ENCODE assay signal across 8 cellular contexts in genomic region chr16:30760577-30761426, GRCh38. TPM values are rescaled to one million over a fixed set of nuclear protein-coding genes. Genes with fewer than 3 reads are reported as not detected.
DNase-seq lines count a peak whose midpoint lies in the region; ATAC-seq and TF ChIP-seq lines count a peak whose summit lies in the region.

No MANE protein-coding gene starts in this region.

- H3K9ac ChIP-seq in mesenchymal stem cell (ENCODE audit: low read length): peak overlapping the region; percentile 96

- H3K18ac ChIP-seq in mesenchymal stem cell (ENCODE audit: low read depth in 1 of 2, low read length in 2 of 2): no peak overlapping the region

- peak overlapping the region; percentile 87 for H3K4me2 ChIP-seq in mesenchymal stem cell (ENCODE audit: low read length, poor library complexity, severe bottlenecking)

- DNase-seq in left ventricle myocardium inferior: no peak
- DNase-seq in cardiac septum (ENCODE audit: low spot score): no peak
- DNase-seq in body of pancreas: no peak
- DNase-seq in mesenchymal stem cell: no peak
- no peak for DNase-seq in vagina (ENCODE audit: extremely low spot score in 2 of 2)
- DNase-seq in GM19240 (ENCODE audit: insufficient read length, low spot score): no peak
- DNase-seq in kidney tubule cell (ENCODE audit: low spot score): no peak

- TF ChIP-seq POLR2A in body of pancreas (IDR thresholded peaks at IDR 0.05) (no peak), vagina (IDR thresholded peaks at IDR 0.05) (no peak)

- H3K23ac ChIP-seq in mesenchymal stem cell (ENCODE audit: low read length in 2 of 2): no peak overlapping the region

- H2AFZ ChIP-seq in mesenchymal stem cell (ENCODE audit: low read depth, low read length): peak overlapping the region; percentile 96

- no peak overlapping the region for H3K27ac ChIP-seq in left ventricle myocardium inferior (replicated peaks)
- peak overlapping the region; percentile 1 to 91 (median 51) for H3K27ac ChIP-seq in body of pancreas
- no peak overlapping the region for H3K27ac ChIP-seq in mesenchymal stem cell (ENCODE audit: low read length, poor library complexity, severe bottlenecking)
- H3K27ac ChIP-seq in vagina: peak overlapping the region; percentile 22

- peaks cover 39% of the 10 kb centered on the region for H3K4me1 ChIP-seq in left ventricle myocardium inferior
- H3K4me1 ChIP-seq in body of pancreas: peaks cover 30% of the 10 kb centered on the region
- H3K4me1 ChIP-seq in mesenchymal stem cell (ENCODE audit: control insufficient read depth, insufficient read depth, low read depth, low read length): peaks cover 10% of the 10 kb centered on the region
- H3K4me1 ChIP-seq in vagina: peaks cover 37% of the 10 kb centered on the region

- peaks cover 43% of the 10 kb centered on the region for H3K36me3 ChIP-seq in left ventricle myocardium inferior
- peaks cover 0 to 15% of the 10 kb centered on the region in 2 donors for H3K36me3 ChIP-seq in body of pancreas (replicated peaks in 1 of 2; ENCODE audit: insufficient read depth in 1 of 2, low read depth in 2 of 2)
- peaks cover 58 to 62% of the 10 kb centered on the region in 2 experiments for H3K36me3 ChIP-seq in mesenchymal stem cell (ENCODE audit: control insufficient read depth in 1 of 2, insufficient read depth in 2 of 2, low read depth in 1 of 2, low read length in 2 of 2)
- peaks cover 3 to 40% of the 10 kb centered on the region in 2 donors for H3K36me3 ChIP-seq in vagina

- no peak overlapping the region for H2AK5ac ChIP-seq in mesenchymal stem cell (ENCODE audit: low read length, severe bottlenecking)

- H4K91ac ChIP-seq in mesenchymal stem cell (ENCODE audit: low read length): no peak overlapping the region

- no peak for TF ChIP-seq CTCF in left ventricle myocardium inferior (IDR thresholded peaks at IDR 0.05; ENCODE audit: borderline replicate concordance)
- no peak for TF ChIP-seq CTCF in body of pancreas (IDR thresholded peaks at IDR 0.05)
- no peak for TF ChIP-seq CTCF in vagina (IDR thresholded peaks at IDR 0.05)

- ATAC-seq in body of pancreas (no peak), HG03457 (IDR thresholded peaks at IDR 0.05; ENCODE audit: unreplicated experiment) (no peak)

- H3K9me3 ChIP-seq in left ventricle myocardium inferior (replicated peaks) (no peaks in the 10 kb centered on the region), body of pancreas (no peaks in the 10 kb centered on the region), mesenchymal stem cell (ENCODE audit: control insufficient read depth, low read length) (no peaks in the 10 kb centered on the region), vagina (no peaks in the 10 kb centered on the region)

- 22% methylated on average over 23 to 26 of the region's 26 CpGs for WGBS in body of pancreas, 2 donors
- WGBS in mesenchymal stem cell: 34% methylated on average over 25 of the region's 26 CpGs

- H3K14ac ChIP-seq in mesenchymal stem cell (ENCODE audit: low read length in 2 of 2): no peak overlapping the region

- no peak overlapping the region for H2BK5ac ChIP-seq in mesenchymal stem cell (ENCODE audit: low read depth, low read length, poor library complexity, severe bottlenecking)

- no peak overlapping the region for H2BK12ac ChIP-seq in mesenchymal stem cell (ENCODE audit: low read length in 2 of 2)

- peaks cover 38% of the 10 kb centered on the region for H3K79me1 ChIP-seq in mesenchymal stem cell (replicated peaks; ENCODE audit: low read length, poor library complexity, severe bottlenecking)

- no peak overlapping the region for H4K8ac ChIP-seq in mesenchymal stem cell (ENCODE audit: low read length)

- H3K4ac ChIP-seq in mesenchymal stem cell (ENCODE audit: low read depth in 1 of 2, low read length in 2 of 2): no peak overlapping the region

- no peak overlapping the region for H2BK120ac ChIP-seq in mesenchymal stem cell (ENCODE audit: low read depth, low read length)

- H3K27me3 ChIP-seq in left ventricle myocardium inferior (ENCODE audit: low read depth) (no peaks in the 10 kb centered on the region), body of pancreas (no peaks in the 10 kb centered on the region), mesenchymal stem cell (ENCODE audit: control insufficient read depth in 1 of 2, insufficient read depth in 1 of 2, low read length in 2 of 2) (no peaks in the 10 kb centered on the region), vagina (no peaks in the 10 kb centered on the region)

- H2BK15ac ChIP-seq in mesenchymal stem cell (ENCODE audit: low read depth, poor library complexity, severe bottlenecking): no peak overlapping the region

- intact Hi-C loops in left ventricle myocardium inferior (cut with micrococcal nuclease): no loop called here
- intact Hi-C loops in cardiac septum (cut with DNase I): loop anchor here (5.0 kb wide), 1 partner anchor 141 kb away; no protein-coding TSS in a partner anchor
- intact Hi-C loops in body of pancreas (cut with DNase I): no loop called here
- intact Hi-C loops in vagina (cut with DNase I): loop anchor here (5.0 kb wide), 1 partner anchor 64 kb away; the partner anchor contains the start of gene SRCAP

- H3K4me3 ChIP-seq in left ventricle myocardium inferior (peak overlapping the region; percentile 75), body of pancreas (peak overlapping the region; percentile 24 to 45), mesenchymal stem cell (ENCODE audit: insufficient read depth in 1 of 2, low read depth in 1 of 2, low read length in 2 of 2) (peak overlapping the region; percentile 81 to 93), vagina (peak overlapping the region; percentile 74 to 98)

RNA-seq across cellular contexts. Expression of gene CFAP119, which starts 1.1 kb away (rescaled TPM):
- total RNA-seq in left ventricle myocardium inferior (0.69 TPM), cardiac septum (1.0 TPM), body of pancreas (10 to 100 TPM in 1 of 2 donors, 1 to 10 TPM in 1; 1.6 to 28.0 TPM), vagina (1.7 TPM)
- polyA plus RNA-seq in mesenchymal stem cell (2013, experiment 1 of 2): 4.8 TPM
- polyA plus RNA-seq in mesenchymal stem cell (2013, experiment 2 of 2): 4.8 TPM

RNA-seq across cellular contexts. Expression of gene RNF40, which starts 1.3 kb away (rescaled TPM):
- total RNA-seq in left ventricle myocardium inferior (35.6 TPM), cardiac septum (47.9 TPM), body of pancreas (10 to 100 TPM; 44.9 to 79.8 TPM), vagina (60.9 TPM)
- 48.5 TPM for polyA plus RNA-seq in mesenchymal stem cell (2013, experiment 1 of 2)
- 47.8 TPM for polyA plus RNA-seq in mesenchymal stem cell (2013, experiment 2 of 2)

RNA-seq across cellular contexts. Expression of gene PHKG2, which starts 12.6 kb away (rescaled TPM):
- total RNA-seq in left ventricle myocardium inferior (15.6 TPM), cardiac septum (13.2 TPM), body of pancreas (10 to 100 TPM; 17.6 to 24.7 TPM), vagina (32.9 TPM)
- 22.5 TPM for polyA plus RNA-seq in mesenchymal stem cell (2013, experiment 1 of 2)
- 21.9 TPM for polyA plus RNA-seq in mesenchymal stem cell (2013, experiment 2 of 2)

RNA-seq across cellular contexts. Expression of gene ZNF629, which starts 26.2 kb away (rescaled TPM):
- 21.1 TPM for total RNA-seq in left ventricle myocardium inferior
- total RNA-seq in cardiac septum: 22.7 TPM
- 1 to 10 TPM; 8.6 to 9.2 TPM for total RNA-seq in body of pancreas
- 13.8 TPM for polyA plus RNA-seq in mesenchymal stem cell (2013, experiment 1 of 2)
- 13.2 TPM for polyA plus RNA-seq in mesenchymal stem cell (2013, experiment 2 of 2)
- 11.3 TPM for total RNA-seq in vagina

Comparison
In these comparisons a context has a peak if more than half of its experiments do, and no peak if none do; other contexts are left out.
1. intact Hi-C loops: an anchor here in cardiac septum (5.0 kb wide) and vagina (5.0 kb wide); none called in left ventricle myocardium inferior and body of pancreas.
2. H3K27ac ChIP-seq: peak in body of pancreas (4 of 4) and vagina (single experiment); none in left ventricle myocardium inferior (single experiment) and mesenchymal stem cell (single experiment).
3. H3K4me3 ChIP-seq: peak in every context shown above with its lines; median percentile 87 in mesenchymal stem cell; 86 in vagina; 75 in left ventricle myocardium inferior; 34 in body of pancreas.